Comparison of ENCODE assay signal across 8 cellular contexts in the genomic region with DNA sequence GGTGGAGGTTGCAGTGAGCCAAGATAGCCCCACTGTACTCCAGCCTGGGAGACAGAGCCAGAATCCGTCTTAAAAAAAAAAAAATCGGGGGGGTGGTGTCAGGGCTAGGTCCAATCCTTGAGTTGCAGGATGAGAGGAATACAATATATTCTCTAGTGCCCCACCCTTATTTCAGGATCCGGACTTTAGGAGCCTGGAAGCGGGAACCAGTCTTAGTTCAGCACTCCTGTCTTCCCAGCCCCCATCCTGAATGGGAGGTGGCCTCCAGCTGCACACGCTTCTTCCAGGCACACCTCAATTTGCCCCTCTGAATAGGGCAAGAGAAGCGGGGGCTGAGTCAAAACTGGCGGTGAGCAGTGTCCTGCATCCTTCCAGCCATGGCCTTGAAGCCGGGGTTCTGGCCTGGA. TPM values are rescaled to one million over a fixed set of nuclear protein-coding genes. Genes with fewer than 3 reads are reported as not detected.
A peak's percentile ranks its signal among the peaks of the same experiment; 100 is the strongest.
DNase-seq lines count a peak whose midpoint lies in the region; ATAC-seq, FAIRE-seq and TF ChIP-seq lines count a peak whose summit lies in the region.

No MANE protein-coding gene starts in this region.

- peaks cover 51% of the 10 kb centered on the region for H3K4me1 Mint-ChIP-seq in activated CD4-positive, alpha-beta T cell treated with anti-CD3 and anti-CD28 coated beads, Interleukin-2, amount 10 ng/mL, durations not matched to agents 7 days and 5 days

- H3K27me3 Mint-ChIP-seq in activated CD4-positive, alpha-beta T cell treated with anti-CD3 and anti-CD28 coated beads, Interleukin-2, amount 10 ng/mL, durations not matched to agents 7 days and 5 days: peaks cover 20% of the 10 kb centered on the region

- TF ChIP-seq CTCF in HepG2 (CRISPR knock-in tag; IDR thresholded peaks at IDR 0.05) (no peak), thoracic aorta (IDR thresholded peaks at IDR 0.05) (no peak)

- peaks cover 68% of the 10 kb centered on the region for H3K4me1 ChIP-seq in adipocyte (ENCODE audit: control insufficient read depth, insufficient read depth, low read length)
- H3K4me1 ChIP-seq in HepG2 (ENCODE audit: insufficient read depth, low read length): peaks cover 70% of the 10 kb centered on the region
- H3K4me1 ChIP-seq in thoracic aorta (ENCODE audit: control insufficient read depth in 1 of 2, low read depth in 2 of 2): peaks cover 41 to 56% of the 10 kb centered on the region in 2 donors

- H3K36me3 Mint-ChIP-seq in activated CD4-positive, alpha-beta T cell treated with anti-CD3 and anti-CD28 coated beads, Interleukin-2, amount 10 ng/mL, durations not matched to agents 7 days and 5 days (ENCODE audit: low read depth): no peaks in the 10 kb centered on the region

- no peaks in the 10 kb centered on the region for H3K27me3 ChIP-seq in adipocyte (replicated peaks; ENCODE audit: control insufficient read depth, insufficient read depth, low read length)
- H3K27me3 ChIP-seq in HepG2 (ENCODE audit: control insufficient read depth in 1 of 2, insufficient read depth in 2 of 2, low read length in 2 of 2): peaks cover 0 to 20% of the 10 kb centered on the region in 2 experiments; a peak in 3 of 5 replicates
- no peaks in the 10 kb centered on the region for H3K27me3 ChIP-seq in thoracic aorta (replicated peaks; ENCODE audit: insufficient read depth)

- H4K20me1 ChIP-seq in HepG2 (ENCODE audit: insufficient read depth, low read length): no peaks in the 10 kb centered on the region

- H3K4me3 Mint-ChIP-seq in activated CD4-positive, alpha-beta T cell treated with anti-CD3 and anti-CD28 coated beads, Interleukin-2, amount 10 ng/mL, durations not matched to agents 7 days and 5 days: peak overlapping the region; percentile 91

- H3K27ac Mint-ChIP-seq in activated CD4-positive, alpha-beta T cell treated with anti-CD3 and anti-CD28 coated beads, Interleukin-2, amount 10 ng/mL, durations not matched to agents 7 days and 5 days: peak overlapping the region; percentile 88

- peak overlapping the region; percentile 97 for H3K4me2 ChIP-seq in HepG2 (ENCODE audit: low read depth, low read length)

- H3K79me2 ChIP-seq in HepG2 (ENCODE audit: insufficient read depth, low read length): no peaks in the 10 kb centered on the region

- WGBS in HepG2 (ENCODE audit: low lambda C conversion rate): 22% methylated on average over 8 of the region's 8 CpGs

- H2AFZ ChIP-seq in HepG2 (ENCODE audit: low read length): no peak overlapping the region

- FAIRE-seq in HepG2 (lab: Jason Lieb, UNC): no peak

- no peak for TF ChIP-seq RAD21 in HepG2 (CRISPR knock-in tag; IDR thresholded peaks at IDR 0.05)

- H3K9me3 ChIP-seq in adipocyte (ENCODE audit: control insufficient read depth, low read length): no peaks in the 10 kb centered on the region
- H3K9me3 ChIP-seq in HepG2 (ENCODE audit: low read length): no peaks in the 10 kb centered on the region
- H3K9me3 ChIP-seq in thoracic aorta: no peaks in the 10 kb centered on the region

- H3K9ac ChIP-seq in adipocyte (ENCODE audit: low read length) (peak overlapping the region; percentile 90), HepG2 (ENCODE audit: insufficient read depth, low read depth, low read length) (peak overlapping the region; percentile 69)

- ATAC-seq in HepG2 (no peak), thoracic aorta (ENCODE audit: insufficient number of reproducible peaks, low FRiP score, low read depth) (no peak), HG03460 (IDR thresholded peaks at IDR 0.05; ENCODE audit: unreplicated experiment) (no peak), HG03457 (IDR thresholded peaks at IDR 0.05; ENCODE audit: unreplicated experiment) (no peak), GM21825 (IDR thresholded peaks at IDR 0.05; ENCODE audit: unreplicated experiment) (no peak)

- BruUV-seq in HepG2 (replicated peaks; lab: Mats Ljungman, UMichigan): no TSS peak

- H3K27ac ChIP-seq in HepG2 (ENCODE audit: extremely low read length, insufficient read depth, low read length): peak overlapping the region; percentile 73
- peak overlapping the region; percentile 74 to 84 for H3K27ac ChIP-seq in thoracic aorta

- CTCF ChIA-PET in activated CD4-positive, alpha-beta T cell treated with anti-CD3 and anti-CD28 coated beads, Interleukin-2, amount 10 ng/mL, durations not matched to agents 7 days and 5 days (lab: Charles Lee): interaction anchor here (0.7 to 4.6 kb wide), 9 partner anchors 7 to 275 kb away, joined by 3 to 24 read pairs (median 4); partner anchors contain the start of genes HSD11B2 and TMEM208
- CTCF ChIA-PET in HepG2 (lab: Yijun Ruan, JAX; ENCODE audit: low intra/inter-chr PET ratio, low total read pairs): interaction anchor here (1.3 kb wide), 1 partner anchor 268 kb away, joined by 3 read pairs; no protein-coding TSS in a partner anchor

- H3K9me3 Mint-ChIP-seq in activated CD4-positive, alpha-beta T cell treated with anti-CD3 and anti-CD28 coated beads, Interleukin-2, amount 10 ng/mL, durations not matched to agents 7 days and 5 days: no peaks in the 10 kb centered on the region

- peak overlapping the region; percentile 92 for H3K4me3 ChIP-seq in adipocyte (ENCODE audit: low read length)
- H3K4me3 ChIP-seq in HepG2 (replicated peaks in 1 of 3; ENCODE audit: insufficient read depth in 1 of 3, low read depth in 2 of 3, low read length in 3 of 3): peak overlapping the region; percentile 63 to 85 (median 82); a peak in 5 of 6 replicates
- H3K4me3 ChIP-seq in thoracic aorta: peak overlapping the region; percentile 82

- in situ Hi-C loops in HepG2 (cut with HindIII; ENCODE audit: extremely low pct_ligation_motif_present, low pct_unique_long_range_greater_than_20kb): no loop called here

- no peak for DNase-seq in activated CD4-positive, alpha-beta T cell treated with anti-CD3 and anti-CD28 coated beads, Interleukin-2, amount 10 ng/mL, durations not matched to agents 7 days and 5 days
- no peak for DNase-seq in activated CD4-positive, alpha-beta T cell treated with anti-CD3 and anti-CD28 coated beads, Interleukin-2, amount 50 U/mL, for 1 hour
- DNase-seq in adipocyte (ENCODE audit: low read depth): no peak
- DNase-seq in HepG2 (ENCODE audit: low spot score): no peak
- DNase-seq in thoracic aorta (ENCODE audit: low spot score): no peak

- TF ChIP-seq EP300 in HepG2 (IDR thresholded peaks at IDR 0.05; ENCODE audit: low read depth in 2 of 2, low read length in 2 of 2) (no peak), HepG2 (CRISPR knock-in tag; IDR thresholded peaks at IDR 0.05; ENCODE audit: borderline replicate concordance) (no peak)

- H3K36me3 ChIP-seq in adipocyte (ENCODE audit: control insufficient read depth, insufficient read depth, low read length, severe bottlenecking) (no peaks in the 10 kb centered on the region), HepG2 (replicated peaks in 1 of 2; ENCODE audit: control insufficient read depth in 1 of 2, insufficient read depth in 2 of 2, low read length in 2 of 2) (peaks cover 0 to 2% of the 10 kb centered on the region in 2 experiments; a peak in 2 of 5 replicates), thoracic aorta (no peaks in the 10 kb centered on the region)

- intact Hi-C loops in HepG2 (cut with micrococcal nuclease; ENCODE audit: unreplicated experiment): loop anchor here (2.0 kb wide), 1 partner anchor 53 kb away; the partner anchor contains the start of gene E2F4

- POLR2A ChIA-PET in activated CD4-positive, alpha-beta T cell treated with anti-CD3 and anti-CD28 coated beads, Interleukin-2, amount 10 ng/mL, durations not matched to agents 7 days and 5 days (lab: Charles Lee): no interaction called here
- POLR2A ChIA-PET in HepG2 (lab: Yijun Ruan, JAX): interaction anchor here (0.6 to 6.1 kb wide), 10 partner anchors 12 to 185 kb away, joined by 3 to 71 read pairs (median 6); partner anchors contain the start of genes HSD11B2, PLEKHG4 and TMEM208

- no peak for TF ChIP-seq POLR2A in HepG2 (IDR thresholded peaks at IDR 0.05; ENCODE audit: insufficient read depth in 1 of 2, low read depth in 2 of 2, low read length in 2 of 2)

RNA-seq across cellular contexts. Expression of gene FHOD1, which starts 1.6 kb away (rescaled TPM):
- 10 to 100 TPM; 59.2 to 62.0 TPM for total RNA-seq in activated CD4-positive, alpha-beta T cell treated with anti-CD3 and anti-CD28 coated beads, Interleukin-2, amount 10 ng/mL, durations not matched to agents 7 days and 5 days
- total RNA-seq in HepG2 (2016; rRNA removed; fragmentation: Illumina TruSeq; extraction: Trizol) (10.9 and 20.8 TPM in 2 replicates), thoracic aorta (10 to 100 TPM; 28.5 to 31.7 TPM)
- total RNA-seq in HepG2 (2016; cell fraction: cytosol; rRNA removed; fragmentation: Illumina TruSeq; extraction: Trizol; ENCODE audit: low read depth): 5.1 and 5.8 TPM in 2 replicates
- 8.4 and 24.4 TPM in 2 replicates for total RNA-seq in HepG2 (2016; cell fraction: insoluble cytoplasmic fraction; rRNA removed; fragmentation: Illumina TruSeq; extraction: Trizol)
- 8.8 and 9.7 TPM in 2 replicates for total RNA-seq in HepG2 (2016; cell fraction: membrane; rRNA removed; fragmentation: Illumina TruSeq; extraction: Trizol)
- 34.0 and 35.5 TPM in 2 replicates for total RNA-seq in HepG2 (2016; cell fraction: nucleus; rRNA removed; fragmentation: Illumina TruSeq; extraction: Trizol)
- polyA plus RNA-seq in HepG2 (2011; rRNA removed): 15.0 and 20.0 TPM in 2 replicates
- 3.6 and 6.2 TPM in 2 replicates for polyA plus RNA-seq in HepG2 (2011; cell fraction: cytosol; rRNA removed)
- 111 and 166 TPM in 2 replicates for polyA plus RNA-seq in HepG2 (2011; cell fraction: nucleus; rRNA removed)
- polyA plus RNA-seq in HepG2 (2012): 18.8 and 19.0 TPM in 2 replicates
- polyA plus RNA-seq in HepG2 (2016; cell fraction: cytosol; fragmentation: Illumina TruSeq; extraction: Trizol; ENCODE audit: low read depth): 3.2 and 3.7 TPM in 2 replicates
- 8.1 and 13.0 TPM in 2 replicates for polyA plus RNA-seq in HepG2 (2016; cell fraction: insoluble cytoplasmic fraction; fragmentation: Illumina TruSeq; extraction: Trizol; ENCODE audit: low read depth)
- polyA plus RNA-seq in HepG2 (2016; cell fraction: membrane; fragmentation: Illumina TruSeq; extraction: Trizol; ENCODE audit: low read depth): 6.7 and 6.9 TPM in 2 replicates
- polyA plus RNA-seq in HepG2 (2016; cell fraction: nucleus; fragmentation: Illumina TruSeq; extraction: Trizol; ENCODE audit: insufficient read depth, low read depth): 97.6 and 114 TPM in 2 replicates
- polyA minus RNA-seq in HepG2 (2011; rRNA and poly(A)+ RNA removed; ENCODE audit: low replicate concordance): 13.4 and 16.3 TPM in 2 replicates
- 7.6 and 12.0 TPM in 2 replicates for polyA minus RNA-seq in HepG2 (2011; cell fraction: cytosol; rRNA and poly(A)+ RNA removed)
- polyA minus RNA-seq in HepG2 (2011; cell fraction: nucleus; rRNA and poly(A)+ RNA removed): 15.7 and 16.7 TPM in 2 replicates

RNA-seq across cellular contexts. Expression of gene SLC9A5, which starts 3.1 kb away (rescaled TPM):
- total RNA-seq in activated CD4-positive, alpha-beta T cell treated with anti-CD3 and anti-CD28 coated beads, Interleukin-2, amount 10 ng/mL, durations not matched to agents 7 days and 5 days: 1 to 10 TPM; 1.5 to 2.0 TPM
- 0.15 and 0.58 TPM in 2 replicates for total RNA-seq in HepG2 (2016; rRNA removed; fragmentation: Illumina TruSeq; extraction: Trizol)
- total RNA-seq in HepG2 (2016; cell fraction: cytosol; rRNA removed; fragmentation: Illumina TruSeq; extraction: Trizol; ENCODE audit: low read depth): 0.26 and 0.71 TPM in 2 replicates
- total RNA-seq in HepG2 (2016; cell fraction: insoluble cytoplasmic fraction; rRNA removed; fragmentation: Illumina TruSeq; extraction: Trizol): 0.13 and 0.69 TPM in 2 replicates
- 0.21 and 0.46 TPM in 2 replicates for total RNA-seq in HepG2 (2016; cell fraction: membrane; rRNA removed; fragmentation: Illumina TruSeq; extraction: Trizol)
- total RNA-seq in HepG2 (2016; cell fraction: nucleus; rRNA removed; fragmentation: Illumina TruSeq; extraction: Trizol): 0.81 and 1.1 TPM in 2 replicates
- polyA plus RNA-seq in HepG2 (2011; rRNA removed): 1.4 and 1.5 TPM in 2 replicates
- polyA plus RNA-seq in HepG2 (2011; cell fraction: cytosol; rRNA removed): 0.54 and 0.66 TPM in 2 replicates
- polyA plus RNA-seq in HepG2 (2011; cell fraction: nucleus; rRNA removed): 11.5 and 16.1 TPM in 2 replicates
- polyA plus RNA-seq in HepG2 (2012): 0.86 and 0.88 TPM in 2 replicates
- 0.06 and 0.33 TPM in 2 replicates for polyA plus RNA-seq in HepG2 (2016; cell fraction: cytosol; fragmentation: Illumina TruSeq; extraction: Trizol; ENCODE audit: low read depth)
- polyA plus RNA-seq in HepG2 (2016; cell fraction: insoluble cytoplasmic fraction; fragmentation: Illumina TruSeq; extraction: Trizol; ENCODE audit: low read depth): 0.11 and 0.30 TPM in 2 replicates
- polyA plus RNA-seq in HepG2 (2016; cell fraction: membrane; fragmentation: Illumina TruSeq; extraction: Trizol; ENCODE audit: low read depth): 0.14 and 0.19 TPM in 2 replicates
- polyA plus RNA-seq in HepG2 (2016; cell fraction: nucleus; fragmentation: Illumina TruSeq; extraction: Trizol; ENCODE audit: insufficient read depth, low read depth): 1.8 and 2.8 TPM in 2 replicates
- polyA minus RNA-seq in HepG2 (2011; rRNA and poly(A)+ RNA removed; ENCODE audit: low replicate concordance): 0.80 and 1.8 TPM in 2 replicates
- polyA minus RNA-seq in HepG2 (2011; cell fraction: cytosol; rRNA and poly(A)+ RNA removed): 0.20 TPM in 1 of 2 replicates, not detected in the other
- polyA minus RNA-seq in HepG2 (2011; cell fraction: nucleus; rRNA and poly(A)+ RNA removed): 1.7 and 2.5 TPM in 2 replicates
- 1 to 10 TPM; 1.4 to 1.8 TPM for total RNA-seq in thoracic aorta

RNA-seq across cellular contexts. Expression of gene TMEM208, which starts 18.7 kb away (rescaled TPM):
- 10 to 100 TPM; 25.8 to 40.8 TPM for total RNA-seq in activated CD4-positive, alpha-beta T cell treated with anti-CD3 and anti-CD28 coated beads, Interleukin-2, amount 10 ng/mL, durations not matched to agents 7 days and 5 days
- total RNA-seq in HepG2 (2016; rRNA removed; fragmentation: Illumina TruSeq; extraction: Trizol) (50.6 and 72.9 TPM in 2 replicates), thoracic aorta (10 to 100 TPM; 21.2 to 32.2 TPM)
- 46.7 and 49.0 TPM in 2 replicates for total RNA-seq in HepG2 (2016; cell fraction: cytosol; rRNA removed; fragmentation: Illumina TruSeq; extraction: Trizol; ENCODE audit: low read depth)
- 52.7 and 71.2 TPM in 2 replicates for total RNA-seq in HepG2 (2016; cell fraction: insoluble cytoplasmic fraction; rRNA removed; fragmentation: Illumina TruSeq; extraction: Trizol)
- total RNA-seq in HepG2 (2016; cell fraction: membrane; rRNA removed; fragmentation: Illumina TruSeq; extraction: Trizol): 48.8 and 62.4 TPM in 2 replicates
- 57.5 and 64.0 TPM in 2 replicates for total RNA-seq in HepG2 (2016; cell fraction: nucleus; rRNA removed; fragmentation: Illumina TruSeq; extraction: Trizol)
- polyA plus RNA-seq in HepG2 (2011; rRNA removed): 58.8 and 66.9 TPM in 2 replicates
- 86.4 and 95.7 TPM in 2 replicates for polyA plus RNA-seq in HepG2 (2011; cell fraction: cytosol; rRNA removed)
- polyA plus RNA-seq in HepG2 (2011; cell fraction: nucleus; rRNA removed): 60.0 and 64.8 TPM in 2 replicates
- polyA plus RNA-seq in HepG2 (2012): 38.6 and 40.1 TPM in 2 replicates
- polyA plus RNA-seq in HepG2 (2016; cell fraction: cytosol; fragmentation: Illumina TruSeq; extraction: Trizol; ENCODE audit: low read depth): 47.9 and 51.3 TPM in 2 replicates
- 53.9 and 64.3 TPM in 2 replicates for polyA plus RNA-seq in HepG2 (2016; cell fraction: insoluble cytoplasmic fraction; fragmentation: Illumina TruSeq; extraction: Trizol; ENCODE audit: low read depth)
- 49.5 and 59.3 TPM in 2 replicates for polyA plus RNA-seq in HepG2 (2016; cell fraction: membrane; fragmentation: Illumina TruSeq; extraction: Trizol; ENCODE audit: low read depth)
- polyA plus RNA-seq in HepG2 (2016; cell fraction: nucleus; fragmentation: Illumina TruSeq; extraction: Trizol; ENCODE audit: insufficient read depth, low read depth): 92.5 and 95.8 TPM in 2 replicates
- 76.4 and 93.1 TPM in 2 replicates for polyA minus RNA-seq in HepG2 (2011; rRNA and poly(A)+ RNA removed; ENCODE audit: low replicate concordance)
- 16.8 and 20.6 TPM in 2 replicates for polyA minus RNA-seq in HepG2 (2011; cell fraction: cytosol; rRNA and poly(A)+ RNA removed)
- polyA minus RNA-seq in HepG2 (2011; cell fraction: nucleus; rRNA and poly(A)+ RNA removed): 58.8 and 60.5 TPM in 2 replicates

RNA-seq across cellular contexts. Expression of gene PLEKHG4, which starts 33.7 kb away (rescaled TPM):
- 10 to 100 TPM; 15.7 TPM for total RNA-seq in activated CD4-positive, alpha-beta T cell treated with anti-CD3 and anti-CD28 coated beads, Interleukin-2, amount 10 ng/mL, durations not matched to agents 7 days and 5 days
- total RNA-seq in HepG2 (2016; rRNA removed; fragmentation: Illumina TruSeq; extraction: Trizol) (9.0 and 13.6 TPM in 2 replicates), thoracic aorta (10 to 100 TPM in 1 of 2 donors, 1 to 10 TPM in 1; 3.1 to 15.6 TPM)
- total RNA-seq in HepG2 (2016; cell fraction: cytosol; rRNA removed; fragmentation: Illumina TruSeq; extraction: Trizol; ENCODE audit: low read depth): 1.0 and 1.9 TPM in 2 replicates
- total RNA-seq in HepG2 (2016; cell fraction: insoluble cytoplasmic fraction; rRNA removed; fragmentation: Illumina TruSeq; extraction: Trizol): 8.8 and 11.1 TPM in 2 replicates
- total RNA-seq in HepG2 (2016; cell fraction: membrane; rRNA removed; fragmentation: Illumina TruSeq; extraction: Trizol): 2.5 and 2.8 TPM in 2 replicates
- 13.6 and 15.4 TPM in 2 replicates for total RNA-seq in HepG2 (2016; cell fraction: nucleus; rRNA removed; fragmentation: Illumina TruSeq; extraction: Trizol)
- polyA plus RNA-seq in HepG2 (2011; rRNA removed): 7.1 and 13.6 TPM in 2 replicates
- polyA plus RNA-seq in HepG2 (2011; cell fraction: cytosol; rRNA removed): 3.8 and 5.1 TPM in 2 replicates
- 65.5 and 71.7 TPM in 2 replicates for polyA plus RNA-seq in HepG2 (2011; cell fraction: nucleus; rRNA removed)
- 4.8 and 7.4 TPM in 2 replicates for polyA plus RNA-seq in HepG2 (2012)
- polyA plus RNA-seq in HepG2 (2016; cell fraction: cytosol; fragmentation: Illumina TruSeq; extraction: Trizol; ENCODE audit: low read depth): 0.52 and 0.53 TPM in 2 replicates
- 5.8 and 6.5 TPM in 2 replicates for polyA plus RNA-seq in HepG2 (2016; cell fraction: insoluble cytoplasmic fraction; fragmentation: Illumina TruSeq; extraction: Trizol; ENCODE audit: low read depth)
- polyA plus RNA-seq in HepG2 (2016; cell fraction: membrane; fragmentation: Illumina TruSeq; extraction: Trizol; ENCODE audit: low read depth): 1.3 TPM in 2 replicates
- 33.1 and 40.1 TPM in 2 replicates for polyA plus RNA-seq in HepG2 (2016; cell fraction: nucleus; fragmentation: Illumina TruSeq; extraction: Trizol; ENCODE audit: insufficient read depth, low read depth)
- 17.3 and 27.5 TPM in 2 replicates for polyA minus RNA-seq in HepG2 (2011; rRNA and poly(A)+ RNA removed; ENCODE audit: low replicate concordance)
- polyA minus RNA-seq in HepG2 (2011; cell fraction: cytosol; rRNA and poly(A)+ RNA removed): 3.0 and 10.6 TPM in 2 replicates
- 8.5 and 10.2 TPM in 2 replicates for polyA minus RNA-seq in HepG2 (2011; cell fraction: nucleus; rRNA and poly(A)+ RNA removed)

RNA-seq across cellular contexts. Expression of gene ELMO3, which starts 46.7 kb away (rescaled TPM):
- 1 to 10 TPM; 6.2 to 6.3 TPM for total RNA-seq in activated CD4-positive, alpha-beta T cell treated with anti-CD3 and anti-CD28 coated beads, Interleukin-2, amount 10 ng/mL, durations not matched to agents 7 days and 5 days
- total RNA-seq in HepG2 (2016; rRNA removed; fragmentation: Illumina TruSeq; extraction: Trizol) (0.58 and 2.6 TPM in 2 replicates), thoracic aorta (1 to 10 TPM; 1.4 TPM)
- total RNA-seq in HepG2 (2016; cell fraction: cytosol; rRNA removed; fragmentation: Illumina TruSeq; extraction: Trizol; ENCODE audit: low read depth): 0.61 and 0.97 TPM in 2 replicates
- total RNA-seq in HepG2 (2016; cell fraction: insoluble cytoplasmic fraction; rRNA removed; fragmentation: Illumina TruSeq; extraction: Trizol): 0.46 and 2.4 TPM in 2 replicates
- total RNA-seq in HepG2 (2016; cell fraction: membrane; rRNA removed; fragmentation: Illumina TruSeq; extraction: Trizol): 1.1 and 1.3 TPM in 2 replicates
- total RNA-seq in HepG2 (2016; cell fraction: nucleus; rRNA removed; fragmentation: Illumina TruSeq; extraction: Trizol): 5.3 and 6.4 TPM in 2 replicates
- 4.0 and 5.7 TPM in 2 replicates for polyA plus RNA-seq in HepG2 (2011; rRNA removed)
- 1.1 and 2.2 TPM in 2 replicates for polyA plus RNA-seq in HepG2 (2011; cell fraction: cytosol; rRNA removed)
- 45.0 and 50.5 TPM in 2 replicates for polyA plus RNA-seq in HepG2 (2011; cell fraction: nucleus; rRNA removed)
- 2.3 and 4.2 TPM in 2 replicates for polyA plus RNA-seq in HepG2 (2012)
- polyA plus RNA-seq in HepG2 (2016; cell fraction: cytosol; fragmentation: Illumina TruSeq; extraction: Trizol; ENCODE audit: low read depth): 1.5 TPM in 2 replicates
- polyA plus RNA-seq in HepG2 (2016; cell fraction: insoluble cytoplasmic fraction; fragmentation: Illumina TruSeq; extraction: Trizol; ENCODE audit: low read depth): 0.64 and 0.70 TPM in 2 replicates
- polyA plus RNA-seq in HepG2 (2016; cell fraction: membrane; fragmentation: Illumina TruSeq; extraction: Trizol; ENCODE audit: low read depth): 1.5 and 1.8 TPM in 2 replicates
- polyA plus RNA-seq in HepG2 (2016; cell fraction: nucleus; fragmentation: Illumina TruSeq; extraction: Trizol; ENCODE audit: insufficient read depth, low read depth): 15.0 and 18.4 TPM in 2 replicates
- 2.2 and 4.9 TPM in 2 replicates for polyA minus RNA-seq in HepG2 (2011; rRNA and poly(A)+ RNA removed; ENCODE audit: low replicate concordance)
- polyA minus RNA-seq in HepG2 (2011; cell fraction: cytosol; rRNA and poly(A)+ RNA removed): 0.62 TPM in 1 of 2 replicates, not detected in the other
- polyA minus RNA-seq in HepG2 (2011; cell fraction: nucleus; rRNA and poly(A)+ RNA removed): 3.5 and 6.0 TPM in 2 replicates
